16 cellular contexts compared by ENCODE assay signal in the genomic region with DNA sequence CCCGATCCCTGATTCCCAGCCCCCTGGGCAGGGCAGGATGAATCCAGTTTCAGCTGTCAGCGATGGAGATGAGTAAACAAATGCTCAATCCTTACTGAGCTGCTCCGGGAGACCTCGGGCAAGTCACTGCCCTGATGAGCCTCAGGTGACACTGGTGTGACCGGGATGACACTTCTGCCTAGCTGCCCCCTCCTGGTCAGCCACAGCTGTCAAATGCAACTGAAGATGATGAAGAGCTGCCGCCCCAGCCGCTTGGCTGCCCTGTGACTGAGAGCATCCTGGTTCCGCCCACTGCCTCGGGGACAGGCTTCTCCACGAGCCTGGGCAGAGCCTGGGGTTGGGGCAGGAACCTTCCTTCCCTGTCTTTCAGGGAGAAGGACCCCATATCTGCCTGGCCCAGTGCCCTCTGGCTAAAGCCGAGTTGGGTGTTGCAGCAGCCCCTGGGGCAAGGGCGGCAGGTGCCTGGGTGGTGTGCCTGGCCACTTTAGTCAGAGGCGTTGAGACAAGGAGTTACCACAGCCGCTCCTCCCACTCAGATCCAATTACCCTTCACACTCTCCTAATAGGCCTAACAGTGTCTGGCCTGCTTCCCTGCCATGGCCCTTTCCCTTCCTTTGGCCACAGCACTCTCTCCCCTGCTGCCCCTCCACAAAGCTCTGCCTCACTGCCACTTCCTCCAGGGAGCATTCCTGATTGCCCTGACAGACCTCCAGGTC. TPM values are rescaled to one million over a fixed set of nuclear protein-coding genes. Genes with fewer than 3 reads are reported as not detected.
DNase-seq lines count a peak whose midpoint lies in the region; ATAC-seq, FAIRE-seq and TF ChIP-seq lines count a peak whose summit lies in the region.
"Had no signal": no experiment of that assay in that cellular context is flagged by ENCODE, and none has a peak within 500 bp of the region (broad histone marks: within the 10 kb centered on the region; RNA-seq: fewer than 3 reads in every experiment).

No MANE protein-coding gene starts in this region.

- no peaks in the 10 kb centered on the region for H3K9me3 ChIP-seq in mammary epithelial cell (replicated peaks; ENCODE audit: insufficient read depth, low read length)
- H3K9me3 ChIP-seq in RWPE2 (ENCODE audit: severe bottlenecking), result no peaks in the 10 kb centered on the region
- H3K9me3 ChIP-seq: breast epithelium had no signal

- dilution Hi-C loops in mammary epithelial cell (cut with HindIII; ENCODE audit: low sequenced_read_pairs), result no loop called here

- no peak overlapping the region for H3K4me3 ChIP-seq in mammary epithelial cell (replicated peaks in 1 of 3; ENCODE audit: insufficient read depth in 1 of 3, low read depth in 2 of 3, low read length in 3 of 3)
- H3K4me3 ChIP-seq in RWPE2 (ENCODE audit: severe bottlenecking), result no peak overlapping the region
- H3K4me3 ChIP-seq: breast epithelium had no signal

- peak; percentile 13 for FAIRE-seq in urothelium cell line (lab: Jason Lieb, UNC)

- H2AFZ ChIP-seq in mammary epithelial cell (ENCODE audit: low read depth, low read length), result no peak overlapping the region

- no peaks in the 10 kb centered on the region for H3K27me3 ChIP-seq in mammary epithelial cell (ENCODE audit: insufficient read depth, low read length)
- H3K27me3 ChIP-seq in RWPE2 (ENCODE audit: insufficient read depth, poor library complexity, severe bottlenecking), result no peaks in the 10 kb centered on the region
- H3K27me3 ChIP-seq: breast epithelium had no signal

- no peak overlapping the region for H3K27ac ChIP-seq in mammary epithelial cell (ENCODE audit: insufficient read depth, low read depth, low read length)
- no peak overlapping the region for H3K27ac ChIP-seq in RWPE2 (ENCODE audit: poor library complexity, severe bottlenecking)

- H3K4me1 Mint-ChIP-seq in MCF 10A (ENCODE audit: insufficient read depth, unreplicated experiment), result peaks cover 10% of the 10 kb centered on the region

- CTCF ChIA-PET in MCF 10A (lab: Yijun Ruan, JAX) (interaction anchor here (2.0 kb wide), 1 partner anchor 9 kb away, joined by 9 read pairs; no protein-coding TSS in a partner anchor), mammary epithelial cell (lab: Charles Lee; ENCODE audit: low non-redundant PET) (no interaction called here)

- DNase-seq in MCF 10A (ENCODE audit: unreplicated experiment), result peak; percentile 57
- DNase-seq in mammary epithelial cell, result no peak
- DNase-seq in RWPE2 (ENCODE audit: low spot score), result no peak
- DNase-seq in islet precursor cell, result peak; percentile 58
- DNase-seq in urothelium cell line (ENCODE audit: low spot score), result no peak
- DNase-seq in AG20443 (ENCODE audit: low spot score), result no peak
- DNase-seq: activated CD4-positive, alpha-beta T cell treated with anti-CD3 and anti-CD28 coated beads for 36 hours; activated effector memory CD4-positive, alpha-beta T cell treated with Interleukin-2 at 50 U/mL for 16 hours; NCI-H2171 treated with DMSO at 0.1 percent for 48 hours; stimulated activated CD4-positive, alpha-beta T cell treated with anti-CD3 and anti-CD28 coated beads, Interleukin-4, amount 100 ng/mL, for 24 hours had no signal

- H3K9ac ChIP-seq in mammary epithelial cell (ENCODE audit: insufficient read depth, low read length), result no peak overlapping the region

- TF ChIP-seq CTCF in MCF 10A (IDR thresholded peaks at IDR 0.05; ENCODE audit: unreplicated experiment) (no peak), mammary epithelial cell (conservative IDR thresholded peaks at IDR 0.05 in 1 of 2, IDR thresholded peaks at IDR 0.05 in 1 of 2; ENCODE audit: extremely low read depth in 1 of 2, insufficient read depth in 1 of 2, low read depth in 1 of 2, low read length in 2 of 2) (no peak), RWPE2 (IDR thresholded peaks at IDR 0.05; ENCODE audit: poor library complexity, severe bottlenecking) (no peak)

- H3K36me3 ChIP-seq in mammary epithelial cell (ENCODE audit: insufficient read depth, low read length) (no peaks in the 10 kb centered on the region), RWPE2 (ENCODE audit: low read depth) (no peaks in the 10 kb centered on the region)
- H3K36me3 ChIP-seq: breast epithelium had no signal

- H3K9me3 Mint-ChIP-seq in MCF 10A (ENCODE audit: unreplicated experiment), result no peaks in the 10 kb centered on the region

- no peaks in the 10 kb centered on the region for H3K79me2 ChIP-seq in mammary epithelial cell (ENCODE audit: insufficient read depth, low read length)

- no peaks in the 10 kb centered on the region for H3K36me3 Mint-ChIP-seq in MCF 10A (ENCODE audit: insufficient read depth, unreplicated experiment)

- peaks cover 6% of the 10 kb centered on the region for H3K27me3 Mint-ChIP-seq in MCF 10A (ENCODE audit: insufficient read depth, unreplicated experiment)
- H3K27me3 Mint-ChIP-seq: activated CD4-positive, alpha-beta T cell treated with anti-CD3 and anti-CD28 coated beads for 36 hours had no signal

- peak overlapping the region; percentile 37 for H3K27ac Mint-ChIP-seq in MCF 10A (ENCODE audit: low read depth, unreplicated experiment)
- H3K27ac Mint-ChIP-seq: activated CD4-positive, alpha-beta T cell treated with anti-CD3 and anti-CD28 coated beads for 36 hours had no signal

- in situ Hi-C loops in mammary epithelial cell (cut with MboI; ENCODE audit: low sequenced_read_pairs in 2 of 2), result no loop called here

- ATAC-seq in RWPE2 (ENCODE audit: low read depth) (peak; percentile 59), HG02852 (IDR thresholded peaks at IDR 0.05; ENCODE audit: unreplicated experiment) (no peak), HG02678 (IDR thresholded peaks at IDR 0.05; ENCODE audit: unreplicated experiment) (no peak)
- ATAC-seq: activated CD4-positive, alpha-beta T cell treated with anti-CD3 and anti-CD28 coated beads for 36 hours had no signal

- POLR2A ChIA-PET in MCF 10A (lab: Yijun Ruan, JAX), result interaction anchor here (1.4 kb wide), 1 partner anchor 68 kb away, joined by 5 read pairs; no protein-coding TSS in a partner anchor

- BruUV-seq in MCF 10A (replicated peaks; lab: Mats Ljungman, UMichigan), result no TSS peak
- no TSS peak for BruUV-seq in mammary epithelial cell (replicated peaks; lab: Mats Ljungman, UMichigan)

- no peak overlapping the region for H3K4me2 ChIP-seq in mammary epithelial cell (ENCODE audit: insufficient read depth, low read depth, low read length)

- WGBS in mammary epithelial cell (ENCODE audit: low coverage, missing lambda C conversion rate), result 39% methylated on average over 11 of the region's 14 CpGs

- intact Hi-C loops in MCF 10A (cut with micrococcal nuclease), result loop anchor here (10.0 kb wide), 1 partner anchor 225 kb away; the partner anchor contains the start of genes PSME3IP1 and RSPRY1
- intact Hi-C loops in mammary epithelial cell (cut with micrococcal nuclease), result no loop called here

- H3K4me3 Mint-ChIP-seq in MCF 10A (ENCODE audit: unreplicated experiment), result no peak overlapping the region
- H3K4me3 Mint-ChIP-seq: activated CD4-positive, alpha-beta T cell treated with anti-CD3 and anti-CD28 coated beads for 36 hours had no signal

- H3K4me1 ChIP-seq in mammary epithelial cell (ENCODE audit: insufficient read depth, low read length) (peaks cover 6% of the 10 kb centered on the region), RWPE2 (ENCODE audit: insufficient read depth, poor library complexity, severe bottlenecking) (peaks cover 4% of the 10 kb centered on the region)
- H3K4me1 ChIP-seq: breast epithelium had no signal

- H4K20me1 ChIP-seq in mammary epithelial cell (ENCODE audit: insufficient read depth, low read length), result no peaks in the 10 kb centered on the region

RNA-seq across cellular contexts. Expression of gene CCL17, which starts 5.5 kb away (rescaled TPM):
- total RNA-seq in MCF 10A (2022) (not detected in 2 replicates), mammary epithelial cell (not detected)
- polyA plus RNA-seq in mammary epithelial cell, result not detected
- not detected for polyA minus RNA-seq in mammary epithelial cell
- total RNA-seq: breast epithelium, fibroblast of lung, osteocyte, subcutaneous adipose tissue had no signal
- polyA plus RNA-seq: fibroblast of lung had no signal

RNA-seq across cellular contexts. Expression of gene CIAPIN1, which starts 37.2 kb away (rescaled TPM):
- 99.9 and 105 TPM in 2 replicates for total RNA-seq in MCF 10A (2022)
- 10 to 100 TPM; 60.8 to 69.9 TPM for total RNA-seq in mammary epithelial cell
- polyA plus RNA-seq in mammary epithelial cell, result 63.8 TPM
- polyA minus RNA-seq in mammary epithelial cell, result 56.2 TPM

RNA-seq across cellular contexts. Expression of gene COQ9, which starts 37.3 kb away (rescaled TPM):
- 72.5 and 80.8 TPM in 2 replicates for total RNA-seq in MCF 10A (2022)
- 10 to 100 TPM; 41.2 to 42.5 TPM for total RNA-seq in mammary epithelial cell
- polyA plus RNA-seq in mammary epithelial cell, result 69.8 TPM
- 96.9 TPM for polyA minus RNA-seq in mammary epithelial cell

RNA-seq across cellular contexts. Expression of gene CX3CL1, which starts 37.7 kb away (rescaled TPM):
- not detected in 2 replicates for total RNA-seq in MCF 10A (2022)
- 10 to 100 TPM in 1 of 2 donors, 1 to 10 TPM in 1; 1.2 to 11.2 TPM for total RNA-seq in mammary epithelial cell
- polyA plus RNA-seq in mammary epithelial cell, result 5.9 TPM
- 6.0 TPM for polyA minus RNA-seq in mammary epithelial cell
- total RNA-seq: activated CD4-positive, alpha-beta T cell treated with anti-CD3 and anti-CD28 coated beads for 36 hours; fibroblast of lung had no signal
- polyA plus RNA-seq: fibroblast of lung had no signal

RNA-seq across cellular contexts. Expression of gene CCL22, which starts 51.4 kb away (rescaled TPM):
- not detected in 2 replicates for total RNA-seq in MCF 10A (2022)
- under 1 TPM in 1 of 2 donors, not detected in 1; 0.17 TPM for total RNA-seq in mammary epithelial cell
- polyA plus RNA-seq in mammary epithelial cell, result 0.02 TPM
- polyA minus RNA-seq in mammary epithelial cell, result not detected
- total RNA-seq: fibroblast of lung, osteocyte had no signal
- polyA plus RNA-seq: fibroblast of lung had no signal

Comparison
In these comparisons a context has a peak if more than half of its experiments do, and no peak if none do; other contexts are left out.
1. DNase-seq: peak in MCF 10A (single experiment) and islet precursor cell (single experiment); none in mammary epithelial cell (single experiment), RWPE2 (single experiment), urothelium cell line (single experiment) and AG20443 (single experiment).